Comparison of ENCODE assay signal across 30 cellular contexts in genomic region chr7:128665057-128665456, GRCh38.
"Had no signal": no experiment of that assay in that cellular context is flagged by ENCODE, and none has a peak within 500 bp of the region (broad histone marks: within the 10 kb centered on the region; RNA-seq: fewer than 3 reads in every experiment).

No MANE protein-coding gene starts in this region.

- FAIRE-seq: islet of Langerhans, urothelium cell line had no signal

- H3K4me1 Mint-ChIP-seq: mesothelial cell of epicardium; naive B cell; stimulated activated memory B cell treated with anti-CD40 and anti-IgM and Interleukin-4, amounts not matched to agents 10 μg/mL and 1 μg/mL and 100 μg/mL, for 72 hours had no signal

- H3K36me3 ChIP-seq: gastroesophageal sphincter, heart left ventricle, left lung, neutrophil, prostate gland, right atrium auricular region, spleen, tibial artery had no signal

- H3K4me3 Mint-ChIP-seq: effector memory CD8-positive, alpha-beta T cell; mesothelial cell of epicardium; naive B cell; natural killer cell treated with Interleukin-12 subunit alpha and Interleukin-12 subunit beta and Interleukin-15 and Interleukin-18, amount 100 ng/mL, for 72 hours; neural crest cell; stimulated activated memory B cell treated with anti-CD40 and anti-IgM and Interleukin-4, amounts not matched to agents 10 μg/mL and 1 μg/mL and 100 μg/mL, for 72 hours; type B pancreatic cell had no signal

- H3K4me1 ChIP-seq: foreskin keratinocyte, gastroesophageal sphincter, heart left ventricle, left lung, prostate gland, right atrium auricular region, spleen, testis, tibial artery had no signal

- H3K79me2 ChIP-seq: hepatocyte had no signal

- ATAC-seq: effector memory CD8-positive, alpha-beta T cell; esophagus mucosa; foreskin keratinocyte; gastroesophageal sphincter; heart left ventricle; left cardiac atrium; left lung; mucosa of descending colon; natural killer cell treated with Interleukin-12 subunit alpha and Interleukin-12 subunit beta and Interleukin-15 and Interleukin-18, amount 100 ng/mL, for 72 hours; sciatic nerve; stimulated activated memory B cell treated with anti-CD40 and anti-IgM and Interleukin-4, amounts not matched to agents 10 μg/mL and 1 μg/mL and 100 μg/mL, for 72 hours; stimulated activated naive CD8-positive, alpha-beta T cell treated with anti-CD3 and anti-CD28 coated beads, Interleukin-15, Interleukin-2, amounts not matched to agents 100 U/mL and 50 U/mL, for 24 hours had no signal

- H3K27ac ChIP-seq: coronary artery, epithelial cell of prostate, foreskin keratinocyte, gastroesophageal sphincter, heart left ventricle, hepatocyte, left lung, neutrophil, prostate gland, right atrium auricular region, spleen, testis, tibial artery had no signal

- H2AFZ ChIP-seq: hepatocyte had no signal

- H3K9me3 ChIP-seq: neutrophil, prostate gland, testis had no signal

- H3K27me3 ChIP-seq: foreskin keratinocyte, gastroesophageal sphincter, heart left ventricle, hepatocyte, left lung, neutrophil, right atrium auricular region, spleen, testis, tibial artery had no signal

- H3K4me3 ChIP-seq: coronary artery, gastroesophageal sphincter, heart left ventricle, hepatocyte, left lung, mucosa of descending colon, prostate gland, right atrium auricular region, spleen, testis, tibial artery had no signal

- H3K27me3 Mint-ChIP-seq: effector memory CD8-positive, alpha-beta T cell; naive B cell; natural killer cell treated with Interleukin-12 subunit alpha and Interleukin-12 subunit beta and Interleukin-15 and Interleukin-18, amount 100 ng/mL, for 72 hours; stimulated activated memory B cell treated with anti-CD40 and anti-IgM and Interleukin-4, amounts not matched to agents 10 μg/mL and 1 μg/mL and 100 μg/mL, for 72 hours; type B pancreatic cell had no signal

- H3K4me2 ChIP-seq: hepatocyte had no signal

- H3K27ac Mint-ChIP-seq: effector memory CD8-positive, alpha-beta T cell; mesothelial cell of epicardium; natural killer cell treated with Interleukin-12 subunit alpha and Interleukin-12 subunit beta and Interleukin-15 and Interleukin-18, amount 100 ng/mL, for 72 hours; stimulated activated memory B cell treated with anti-CD40 and anti-IgM and Interleukin-4, amounts not matched to agents 10 μg/mL and 1 μg/mL and 100 μg/mL, for 72 hours; type B pancreatic cell had no signal

- DNase-seq: effector memory CD8-positive, alpha-beta T cell; foreskin keratinocyte; heart left ventricle; left cardiac atrium; left lung; mesenchymal stem cell; mucosa of descending colon; naive B cell; spleen; stimulated activated CD4-positive, alpha-beta T cell treated with anti-CD3 and anti-CD28 coated beads, Interleukin-4, amount 100 ng/mL, for 4 hours; stimulated activated naive CD8-positive, alpha-beta T cell treated with anti-CD3 and anti-CD28 coated beads, Interleukin-15, Interleukin-2, amounts not matched to agents 100 U/mL and 50 U/mL, for 24 hours; substantia nigra; testis; tibial artery had no signal
